ENCODE assay signal across 15 cellular contexts in the genomic region with DNA sequence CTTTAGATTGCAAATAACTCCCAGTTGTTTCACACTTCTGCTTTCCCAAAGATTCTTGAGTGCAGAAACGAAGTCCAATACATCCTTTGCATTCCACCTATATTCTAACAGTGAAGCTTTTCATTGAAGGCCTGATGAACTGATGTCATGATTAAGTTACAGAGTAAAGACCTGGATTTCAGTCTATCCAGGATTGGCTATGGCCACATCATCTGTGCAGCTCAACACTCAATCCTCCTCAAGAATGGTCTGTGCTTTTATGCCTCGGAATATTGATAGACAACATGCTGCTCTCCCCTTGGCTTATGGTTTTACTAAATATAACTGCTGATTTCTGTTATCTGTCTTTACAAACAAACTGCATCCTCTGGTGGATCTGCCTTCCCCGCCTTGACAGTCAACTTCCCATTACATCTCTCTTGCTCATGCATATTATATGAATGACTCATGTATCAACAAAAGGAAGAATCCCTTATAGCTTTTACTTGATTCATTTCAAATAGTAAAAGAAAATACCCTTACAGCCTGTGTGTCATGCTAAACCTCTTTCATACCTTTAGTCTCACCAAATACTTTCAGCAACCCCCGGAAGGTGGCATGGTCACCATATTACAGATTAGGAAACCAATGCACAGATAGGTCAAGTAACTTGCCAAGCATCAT. TPM values are rescaled to one million over a fixed set of nuclear protein-coding genes. Genes with fewer than 3 reads are reported as not detected.
A peak's percentile ranks its signal among the peaks of the same experiment; 100 is the strongest.
DNase-seq lines count a peak whose midpoint lies in the region; ATAC-seq and TF ChIP-seq lines count a peak whose summit lies in the region.
"Had no signal": no experiment of that assay in that cellular context is flagged by ENCODE, and none has a peak within 500 bp of the region (broad histone marks: within the 10 kb centered on the region; RNA-seq: fewer than 3 reads in every experiment).

No MANE protein-coding gene starts in this region.

- POLR2A ChIA-PET in A673 (lab: Charles Lee; ENCODE audit: low non-redundant PET): interaction anchor here (0.7 kb wide), 1 partner anchor 305 kb away, joined by 3 read pairs; no protein-coding TSS in a partner anchor

- no peak for ATAC-seq in stimulated activated naive CD8-positive, alpha-beta T cell treated with anti-CD3 and anti-CD28 coated beads, Interleukin-15, Interleukin-2, amounts not matched to agents 100 U/mL and 50 U/mL, for 24 hours
- ATAC-seq in HG03521 (IDR thresholded peaks at IDR 0.05; ENCODE audit: unreplicated experiment): no peak
- no peak for ATAC-seq in HG02884 (IDR thresholded peaks at IDR 0.05; ENCODE audit: unreplicated experiment)
- ATAC-seq: right cardiac atrium had no signal

- no TSS peak for BruUV-seq in A673 (replicated peaks; lab: Mats Ljungman, UMichigan)

- H3K36me3 ChIP-seq in A673 (ENCODE audit: insufficient read depth, low read length, poor library complexity, severe bottlenecking): no peaks in the 10 kb centered on the region
- H3K36me3 ChIP-seq: BE2C, tibial artery had no signal

- H3K9me3 ChIP-seq in A673 (ENCODE audit: low read depth, low read length, poor library complexity, severe bottlenecking): no peaks in the 10 kb centered on the region
- H3K9me3 ChIP-seq: BE2C, tibial artery had no signal

- H3K4me1 ChIP-seq in A673 (ENCODE audit: insufficient read depth, low read length, poor library complexity, severe bottlenecking): no peaks in the 10 kb centered on the region
- H3K4me1 ChIP-seq: BE2C, tibial artery had no signal

- no peak overlapping the region for H3K27ac ChIP-seq in A673 (ENCODE audit: low read depth, low read length, poor library complexity, severe bottlenecking)
- H3K27ac ChIP-seq: tibial artery had no signal

- H3K27me3 ChIP-seq in A673 (replicated peaks; ENCODE audit: insufficient read depth, low read depth, low read length, poor library complexity): peaks cover 7% of the 10 kb centered on the region
- H3K27me3 ChIP-seq: BE2C, tibial artery had no signal

- intact Hi-C loops in A673 (cut with micrococcal nuclease; ENCODE audit: unreplicated experiment): no loop called here

- DNase-seq in A673 (ENCODE audit: low spot score) (peak; percentile 6), HPDE6-E6E7 (ENCODE audit: extremely low spot score) (peak; percentile 7), amniotic epithelial cell (ENCODE audit: low read depth) (peak; percentile 72), glomerular visceral epithelial cell (ENCODE audit: extremely low spot score) (peak; percentile 34), CD1c-positive myeloid dendritic cell (ENCODE audit: extremely low spot score) (no peak)
- no peak for DNase-seq in stimulated activated naive CD8-positive, alpha-beta T cell treated with anti-CD3 and anti-CD28 coated beads, Interleukin-15, Interleukin-2, amounts not matched to agents 100 U/mL and 50 U/mL, for 24 hours
- DNase-seq: BE2C; effector CD8-positive, alpha-beta T cell; GF-D8; NCI-H2029; NK-92 treated with Interleukin-12 subunit alpha and Interleukin-12 subunit beta, amount 100 ng/mL, for 24 hours; right cardiac atrium; tibial artery had no signal

- no peak for TF ChIP-seq CTCF in A673 (conservative IDR thresholded peaks at IDR 0.05; ENCODE audit: low read depth, low read length)

- no peak overlapping the region for H3K4me3 ChIP-seq in A673 (ENCODE audit: low read depth, low read length, poor library complexity, severe bottlenecking)
- H3K4me3 ChIP-seq: tibial artery had no signal

- CTCF ChIA-PET in A673 (lab: Charles Lee): interaction anchor here (0.6 kb wide), 1 partner anchor 275 kb away, joined by 3 read pairs; no protein-coding TSS in a partner anchor

RNA-seq across cellular contexts. Expression of gene SCN11A, which starts 59.5 kb away (rescaled TPM):
- not detected in 2 replicates for total RNA-seq in A673 (2021)

RNA-seq across cellular contexts. Expression of gene WDR48, which starts 59.6 kb away (rescaled TPM):
- total RNA-seq in A673 (2021): 19.2 and 19.3 TPM in 2 replicates

Comparison
In these comparisons a context has a peak if more than half of its experiments do, and no peak if none do; other contexts are left out.
1. DNase-seq: peak in A673 (single experiment), HPDE6-E6E7 (single experiment), amniotic epithelial cell (single experiment) and glomerular visceral epithelial cell (single experiment); none in stimulated activated naive CD8-positive, alpha-beta T cell treated with anti-CD3 and anti-CD28 coated beads, Interleukin-15, Interleukin-2, amounts not matched to agents 100 U/mL and 50 U/mL, for 24 hours (single experiment) and CD1c-positive myeloid dendritic cell (single experiment).